13 cellular contexts compared by ENCODE assay signal in genomic region chr6:36600564-36601146, GRCh38. TPM values are rescaled to one million over a fixed set of nuclear protein-coding genes. Genes with fewer than 3 reads are reported as not detected.
DNase-seq lines count a peak whose midpoint lies in the region; ATAC-seq, FAIRE-seq and TF ChIP-seq lines count a peak whose summit lies in the region.
"Had no signal": no experiment of that assay in that cellular context is flagged by ENCODE, and none has a peak within 500 bp of the region (broad histone marks: within the 10 kb centered on the region; RNA-seq: fewer than 3 reads in every experiment).

No MANE protein-coding gene starts in this region.

- H3K9ac ChIP-seq in K562 (ENCODE audit: insufficient read depth in 1 of 2, low read depth in 2 of 2, low read length in 2 of 2) (no peak overlapping the region), mesendoderm (ENCODE audit: low read length) (peak overlapping the region; percentile 6)

- WGBS in K562 (ENCODE audit: insufficient coverage, low coverage, missing lambda C conversion rate), result 95% methylated on average over 5 of the region's 6 CpGs
- no CpG with 5 or more reads among the region's 6 CpGs for WGBS in mesendoderm (ENCODE audit: extremely low coverage, insufficient coverage, low lambda C conversion rate)
- 68 to 69% methylated on average over 6 of the region's 6 CpGs for WGBS in pancreas, 2 donors

- no peak for TF ChIP-seq EP300 in K562 (IDR thresholded peaks at IDR 0.05; ENCODE audit: low read length)

- H4K5ac ChIP-seq in mesendoderm (ENCODE audit: low read length), result no peak overlapping the region

- no peak overlapping the region for H3K18ac ChIP-seq in mesendoderm (ENCODE audit: low read length)

- no peak; the same call in 1 of the 2 replicates for TF ChIP-seq POLR2A in K562 (conservative IDR thresholded peaks at IDR 0.05)

- DNase-seq in AG10803 (ENCODE audit: low read depth) (no peak), HFFc6 (no peak), K562 (ENCODE audit: extremely low read depth in 1 of 4, low spot score in 3 of 4) (no peak), mesendoderm (no peak), pancreas (no peak), islet precursor cell (no peak), NCI-H446 (lab: John Stamatoyannopoulos, UW) (no peak)
- DNase-seq: dermis blood vessel endothelial cell, DMS 273 treated with DMSO at 0.1 percent for 48 hours, NCI-H1930, retina had no signal

- H3K4me3 Mint-ChIP-seq in HFFc6, result peak overlapping the region; percentile 96
- H3K4me3 Mint-ChIP-seq in stimulated activated memory B cell treated with anti-CD40 and anti-IgM and Interleukin-4, amounts not matched to agents 10 μg/mL and 1 μg/mL and 100 μg/mL, for 72 hours, result no peak overlapping the region

- BruUV-seq in K562 (replicated peaks; lab: Mats Ljungman, UMichigan), result no TSS peak

- H3K56ac ChIP-seq in mesendoderm (ENCODE audit: low read length), result no peak overlapping the region

- H4K8ac ChIP-seq in mesendoderm (ENCODE audit: low read depth, low read length), result no peak overlapping the region

- H3K4me2 ChIP-seq in K562 (ENCODE audit: insufficient read depth, low read length) (no peak overlapping the region), mesendoderm (ENCODE audit: low read length) (peak overlapping the region; percentile 21)

- intact Hi-C loops in K562 (cut with micrococcal nuclease), result no loop called here
- intact Hi-C loops in pancreas (cut with DNase I), result no loop called here

- peaks cover 99% of the 10 kb centered on the region for H3K36me3 ChIP-seq in K562 (ENCODE audit: control insufficient read depth, insufficient read depth, low read length)
- H3K36me3 ChIP-seq in mesendoderm (ENCODE audit: control insufficient read depth, insufficient read depth, low read length), result peaks cover 33% of the 10 kb centered on the region
- H3K36me3 ChIP-seq in pancreas, result peaks cover 10 to 90% (median 70%) of the 10 kb centered on the region in 3 donors

- no peak overlapping the region for H3K4ac ChIP-seq in mesendoderm (ENCODE audit: low read depth, low read length)

- in situ Hi-C loops in K562 (cut with MboI), result no loop called here

- no peak overlapping the region for H3K23ac ChIP-seq in mesendoderm (ENCODE audit: low read length)

- no peak overlapping the region for H2BK5ac ChIP-seq in mesendoderm (ENCODE audit: low read length)

- ATAC-seq in K562 (no peak), pancreas (no peak)
- ATAC-seq in stimulated activated memory B cell treated with anti-CD40 and anti-IgM and Interleukin-4, amounts not matched to agents 10 μg/mL and 1 μg/mL and 100 μg/mL, for 72 hours, result no peak

- H3K79me2 ChIP-seq in K562 (ENCODE audit: control insufficient read depth, insufficient read depth, low read length) (peaks cover 100% of the 10 kb centered on the region), mesendoderm (ENCODE audit: control insufficient read depth, insufficient read depth, low read length) (peaks cover 88% of the 10 kb centered on the region)

- peaks cover 18% of the 10 kb centered on the region for H3K9me1 ChIP-seq in K562 (ENCODE audit: control insufficient read depth, insufficient read depth, low read length)

- TF ChIP-seq CTCF in AG10803 (conservative IDR thresholded peaks at IDR 0.05; ENCODE audit: low read length) (no peak), HFFc6 (IDR thresholded peaks at IDR 0.05) (no peak), K562 (IDR thresholded peaks at IDR 0.05 in 2 of 3, conservative IDR thresholded peaks at IDR 0.05 in 1 of 3; ENCODE audit: insufficient read depth in 2 of 3, low read depth in 1 of 3, low read length in 3 of 3) (no peak), pancreas (IDR thresholded peaks at IDR 0.05) (no peak)

- no peak overlapping the region for H2BK120ac ChIP-seq in mesendoderm (ENCODE audit: low read depth, low read length)

- H3K27ac ChIP-seq in K562 (ENCODE audit: extremely low read depth, low read depth, low read length), result no peak overlapping the region
- no peak overlapping the region for H3K27ac ChIP-seq in mesendoderm (ENCODE audit: low read depth, low read length)
- no peak overlapping the region for H3K27ac ChIP-seq in pancreas

- H3K9me3 Mint-ChIP-seq in HFFc6, result peaks cover 6% of the 10 kb centered on the region
- H3K9me3 Mint-ChIP-seq in stimulated activated memory B cell treated with anti-CD40 and anti-IgM and Interleukin-4, amounts not matched to agents 10 μg/mL and 1 μg/mL and 100 μg/mL, for 72 hours, result no peaks in the 10 kb centered on the region

- peaks cover 13 to 33% of the 10 kb centered on the region in 2 experiments; a peak in 4 of 5 replicates for H3K4me1 ChIP-seq in K562 (replicated peaks in 1 of 2; ENCODE audit: control insufficient read depth in 2 of 2, insufficient read depth in 2 of 2, low read length in 2 of 2)
- H3K4me1 ChIP-seq in mesendoderm (ENCODE audit: control insufficient read depth, low read depth, low read length), result peaks cover 4% of the 10 kb centered on the region
- peaks cover 28 to 73% (median 67%) of the 10 kb centered on the region in 3 donors for H3K4me1 ChIP-seq in pancreas

- H4K20me1 ChIP-seq in K562 (replicated peaks; ENCODE audit: control insufficient read depth, insufficient read depth, low read length), result peaks cover 77% of the 10 kb centered on the region

- H3K27me3 Mint-ChIP-seq in HFFc6 (ENCODE audit: insufficient read depth), result peaks cover 7% of the 10 kb centered on the region
- H3K27me3 Mint-ChIP-seq in stimulated activated memory B cell treated with anti-CD40 and anti-IgM and Interleukin-4, amounts not matched to agents 10 μg/mL and 1 μg/mL and 100 μg/mL, for 72 hours, result no peaks in the 10 kb centered on the region

- POLR2A ChIA-PET in K562 (lab: Yijun Ruan, JAX), result interaction anchor here (0.7 to 9.8 kb wide), 5 partner anchors 8 to 264 kb away, joined by 3 to 239 read pairs (median 3); no protein-coding TSS in a partner anchor

- H3K4me3 ChIP-seq in AG10803 (ENCODE audit: low read length) (peak overlapping the region; percentile 9; the same call in 1 of the 2 replicates), K562 (no peak overlapping the region), mesendoderm (ENCODE audit: low read length) (no peak overlapping the region), pancreas (no peak overlapping the region)

- H3K36me3 Mint-ChIP-seq in HFFc6 (ENCODE audit: low read depth), result peaks cover 79% of the 10 kb centered on the region
- peaks cover 62% of the 10 kb centered on the region for H3K36me3 Mint-ChIP-seq in stimulated activated memory B cell treated with anti-CD40 and anti-IgM and Interleukin-4, amounts not matched to agents 10 μg/mL and 1 μg/mL and 100 μg/mL, for 72 hours

- no peak for FAIRE-seq in K562 (lab: Jason Lieb, UNC)
- FAIRE-seq in pancreas (lab: Jason Lieb, UNC), result no peak
- FAIRE-seq: islet of Langerhans had no signal

- H3K27me3 ChIP-seq in K562 (ENCODE audit: control insufficient read depth in 2 of 2, insufficient read depth in 2 of 2, low read length in 2 of 2) (no peaks in the 10 kb centered on the region), mesendoderm (ENCODE audit: insufficient read depth, low read length, poor library complexity) (no peaks in the 10 kb centered on the region), pancreas (no peaks in the 10 kb centered on the region)

- peaks cover 85% of the 10 kb centered on the region for H3K4me1 Mint-ChIP-seq in HFFc6 (ENCODE audit: low read depth)
- H3K4me1 Mint-ChIP-seq in stimulated activated memory B cell treated with anti-CD40 and anti-IgM and Interleukin-4, amounts not matched to agents 10 μg/mL and 1 μg/mL and 100 μg/mL, for 72 hours, result peaks cover 55% of the 10 kb centered on the region

- H3K9me3 ChIP-seq in K562 (replicated peaks; ENCODE audit: control insufficient read depth, insufficient read depth, low read depth, low read length), result no peaks in the 10 kb centered on the region; the same call in 1 of the 2 replicates
- H3K9me3 ChIP-seq in pancreas, result no peaks in the 10 kb centered on the region

- peak overlapping the region; percentile 69 for H3K27ac Mint-ChIP-seq in HFFc6
- H3K27ac Mint-ChIP-seq in stimulated activated memory B cell treated with anti-CD40 and anti-IgM and Interleukin-4, amounts not matched to agents 10 μg/mL and 1 μg/mL and 100 μg/mL, for 72 hours, result no peak overlapping the region

- no peak overlapping the region for H2BK15ac ChIP-seq in mesendoderm (replicated peaks; ENCODE audit: low read depth)

- H2AFZ ChIP-seq in K562 (ENCODE audit: low read depth, low read length), result no peak overlapping the region

- no peak overlapping the region for H2AK5ac ChIP-seq in mesendoderm (ENCODE audit: low read length)

- no peak for TF ChIP-seq RAD21 in K562 (CRISPR knock-in tag; conservative IDR thresholded peaks at IDR 0.05 in 1 of 2, IDR thresholded peaks at IDR 0.05 in 1 of 2)

- peaks cover 8% of the 10 kb centered on the region for H3K79me1 ChIP-seq in mesendoderm (ENCODE audit: low read length)

- CTCF ChIA-PET in K562 (lab: Yijun Ruan, JAX; ENCODE audit: low intra/inter-chr PET ratio), result no interaction called here

RNA-seq across cellular contexts. Expression of gene SRSF3, which starts 6.5 kb away (rescaled TPM):
- total RNA-seq in HFFc6 (2021; fragmentation: NEBNext Ultra II Directional; extraction: Animal tissue kit (Norgen Biotek cat#: 25700)), result 100 to 1,000 TPM; 257 to 368 (median 330) TPM
- total RNA-seq in K562 (2011; cell fraction: chromatin; rRNA removed; ENCODE audit: low replicate concordance), result 228 and 415 TPM in 2 replicates
- total RNA-seq in K562 (2011; cell fraction: nucleolus; rRNA removed), result 155 and 159 TPM in 2 replicates
- 295 and 337 TPM in 2 replicates for total RNA-seq in K562 (2011; cell fraction: nucleoplasm; rRNA removed)
- 251 and 341 TPM in 2 replicates for total RNA-seq in K562 (2014; rRNA removed)
- 537 and 645 TPM in 2 replicates for total RNA-seq in K562 (2014; rRNA removed; fragmentation: Illumina TruSeq; extraction: Trizol)
- total RNA-seq in K562 (2015; rRNA removed; fragmentation: Illumina TruSeq; extraction: Trizol), result 344 and 365 TPM in 2 replicates
- total RNA-seq in K562 (2021), result 477 and 495 TPM in 2 replicates
- 333 and 518 TPM in 2 replicates for polyA plus RNA-seq in K562 (2011; rRNA removed)
- polyA plus RNA-seq in K562 (2011; cell fraction: cytosol; rRNA removed), result 407 and 505 TPM in 2 replicates
- 332 and 369 TPM in 2 replicates for polyA plus RNA-seq in K562 (2011; cell fraction: nucleus; rRNA removed)
- 333 and 367 TPM in 2 replicates for polyA plus RNA-seq in K562 (2012)
- 337 and 448 TPM in 2 replicates for polyA plus RNA-seq in K562 (2014; fragmentation: Illumina TruSeq; extraction: Trizol)
- 1,000 to 10,000 TPM in 1 of 2 experiments, 100 to 1,000 TPM in 1; 955 to 1,200 TPM for polyA plus RNA-seq in K562 (2014; fragmentation: Nextera tagmentation; extraction: Ambion mirVana)
- polyA plus RNA-seq in K562 (2014; rRNA removed), result 534 and 652 TPM in 2 replicates
- polyA minus RNA-seq in K562 (2011; rRNA and poly(A)+ RNA removed), result 453 and 564 TPM in 2 replicates
- polyA minus RNA-seq in K562 (2011; cell fraction: cytosol; rRNA and poly(A)+ RNA removed), result 130 and 151 TPM in 2 replicates
- 191 and 286 TPM in 2 replicates for polyA minus RNA-seq in K562 (2011; cell fraction: nucleus; rRNA and poly(A)+ RNA removed)
- 366 TPM for polyA plus RNA-seq in mesendoderm (2013, experiment 1 of 2)
- polyA plus RNA-seq in mesendoderm (2013, experiment 2 of 2), result 368 TPM
- 100 to 1,000 TPM in 4 of 6 donors, 10 to 100 TPM in 2; 60.5 to 122 (median 105) TPM for total RNA-seq in pancreas
- 100 to 1,000 TPM in 1 of 2 donors, 10 to 100 TPM in 1; 72.8 to 114 TPM for polyA plus RNA-seq in pancreas

RNA-seq across cellular contexts. Expression of gene STK38, which starts 53.4 kb away (rescaled TPM):
- 10 to 100 TPM; 37.4 to 44.9 (median 41.9) TPM for total RNA-seq in HFFc6 (2021; fragmentation: NEBNext Ultra II Directional; extraction: Animal tissue kit (Norgen Biotek cat#: 25700))
- 17.7 and 43.3 TPM in 2 replicates for total RNA-seq in K562 (2011; cell fraction: chromatin; rRNA removed; ENCODE audit: low replicate concordance)
- 9.7 and 11.1 TPM in 2 replicates for total RNA-seq in K562 (2011; cell fraction: nucleolus; rRNA removed)
- 15.0 and 17.3 TPM in 2 replicates for total RNA-seq in K562 (2011; cell fraction: nucleoplasm; rRNA removed)
- total RNA-seq in K562 (2014; rRNA removed) (10.6 and 11.3 TPM in 2 replicates), K562 (2014; rRNA removed; fragmentation: Illumina TruSeq; extraction: Trizol) (21.3 and 22.3 TPM in 2 replicates), K562 (2015; rRNA removed; fragmentation: Illumina TruSeq; extraction: Trizol) (24.9 and 25.0 TPM in 2 replicates), K562 (2021) (18.0 and 19.5 TPM in 2 replicates), pancreas (10 to 100 TPM in 2 of 6 donors, 1 to 10 TPM in 4; 4.7 to 18.4 (median 6.9) TPM)
- polyA plus RNA-seq in K562 (2011; rRNA removed) (21.5 and 22.0 TPM in 2 replicates), K562 (2014; fragmentation: Illumina TruSeq; extraction: Trizol) (21.6 and 28.7 TPM in 2 replicates), K562 (2014; fragmentation: Nextera tagmentation; extraction: Ambion mirVana) (1 to 10 TPM; 5.7 to 8.8 TPM), K562 (2014; rRNA removed) (17.3 and 20.8 TPM in 2 replicates), pancreas (10 to 100 TPM; 10.1 to 16.7 TPM)
- polyA plus RNA-seq in K562 (2011; cell fraction: cytosol; rRNA removed), result 7.1 and 12.8 TPM in 2 replicates
- polyA plus RNA-seq in K562 (2011; cell fraction: nucleus; rRNA removed), result 31.7 and 38.9 TPM in 2 replicates
- 18.3 and 18.4 TPM in 2 replicates for polyA plus RNA-seq in K562 (2012)
- polyA minus RNA-seq in K562 (2011; rRNA and poly(A)+ RNA removed), result 14.8 and 16.4 TPM in 2 replicates
- 5.0 and 6.4 TPM in 2 replicates for polyA minus RNA-seq in K562 (2011; cell fraction: cytosol; rRNA and poly(A)+ RNA removed)
- 7.7 and 14.3 TPM in 2 replicates for polyA minus RNA-seq in K562 (2011; cell fraction: nucleus; rRNA and poly(A)+ RNA removed)
- polyA plus RNA-seq in mesendoderm (2013, experiment 1 of 2), result 12.1 TPM
- 12.0 TPM for polyA plus RNA-seq in mesendoderm (2013, experiment 2 of 2)
